Comparison of ENCODE assay signal across 1 cellular context in the genomic region with DNA sequence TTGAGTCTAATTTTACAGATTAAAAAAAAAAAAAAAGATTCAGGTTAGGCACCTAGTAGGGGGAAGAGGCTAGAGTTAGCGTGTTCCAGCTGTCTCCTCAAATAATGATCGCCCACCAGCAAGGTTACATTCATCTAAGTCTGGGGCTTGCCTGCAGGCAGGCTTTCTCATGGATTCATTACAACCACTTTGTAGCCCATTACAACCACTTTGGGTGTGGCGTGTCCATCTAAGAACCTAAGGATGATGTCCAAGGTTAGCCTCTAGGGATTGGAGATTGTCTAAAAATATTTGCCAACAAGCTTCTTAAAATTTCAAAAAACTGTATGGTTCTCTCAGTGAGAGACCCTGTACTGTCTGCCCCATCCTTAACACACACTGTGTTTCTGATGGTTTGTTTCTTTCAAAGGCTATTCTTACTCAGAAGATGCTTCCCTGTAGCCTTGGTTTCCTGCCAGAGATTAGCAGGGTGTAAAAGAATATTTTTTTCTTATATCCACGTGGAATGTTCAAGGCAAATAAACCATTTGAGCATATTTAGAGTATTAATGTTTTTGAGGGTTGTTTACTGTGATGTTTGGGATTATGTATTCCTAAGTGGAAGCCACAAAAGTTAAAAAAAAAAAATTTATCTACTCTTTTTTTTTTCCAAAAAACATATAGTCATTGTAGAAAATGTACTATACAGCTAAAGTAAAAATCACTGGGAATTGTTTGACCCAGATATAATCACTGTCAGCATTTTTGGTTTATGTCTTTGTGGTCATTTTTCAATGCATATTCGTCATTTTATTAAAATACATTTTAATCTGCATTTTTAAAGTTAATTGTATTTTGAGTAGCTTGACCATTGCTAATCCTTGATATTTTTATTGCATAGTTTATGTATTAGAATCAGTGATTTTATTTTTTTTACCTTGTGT.
TF ChIP-seq lines count a peak whose summit lies in the region.

No MANE protein-coding gene starts in this region.

TF ChIP-seq in SK-N-SH, 30 proteins besides CTCF, POLR2A, EP300 and RAD21 (continued from another document):
- TF ChIP-seq, protein P1, sequence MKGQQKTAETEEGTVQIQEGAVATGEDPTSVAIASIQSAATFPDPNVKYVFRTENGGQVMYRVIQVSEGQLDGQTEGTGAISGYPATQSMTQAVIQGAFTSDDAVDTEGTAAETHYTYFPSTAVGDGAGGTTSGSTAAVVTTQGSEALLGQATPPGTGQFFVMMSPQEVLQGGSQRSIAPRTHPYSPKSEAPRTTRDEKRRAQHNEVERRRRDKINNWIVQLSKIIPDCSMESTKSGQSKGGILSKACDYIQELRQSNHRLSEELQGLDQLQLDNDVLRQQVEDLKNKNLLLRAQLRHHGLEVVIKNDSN (IDR thresholded peaks at IDR 0.05; ENCODE audit: borderline replicate concordance, low read depth): no peak
- TF ChIP-seq SIN3A (IDR thresholded peaks at IDR 0.05; ENCODE audit: borderline replicate concordance, low read depth, low read length): no peak
- TF ChIP-seq REST (IDR thresholded peaks at IDR 0.05; ENCODE audit: low read depth, low read length): no peak
- no peak for TF ChIP-seq POLR2AphosphoS5 (IDR thresholded peaks at IDR 0.05; ENCODE audit: low read depth, low read length)
- TF ChIP-seq EZH2phosphoT487 (IDR thresholded peaks at IDR 0.05; ENCODE audit: borderline replicate concordance, low read depth): no peak
- no peak for TF ChIP-seq RXRA (IDR thresholded peaks at IDR 0.05; ENCODE audit: borderline replicate concordance, low read depth)
- no peak for TF ChIP-seq RCOR1 (IDR thresholded peaks at IDR 0.05; ENCODE audit: low read length)
- no peak for TF ChIP-seq SMC3 (IDR thresholded peaks at IDR 0.05; ENCODE audit: low read depth, low read length)
- no peak for TF ChIP-seq ELF1 (IDR thresholded peaks at IDR 0.05)
- TF ChIP-seq, protein P2, sequence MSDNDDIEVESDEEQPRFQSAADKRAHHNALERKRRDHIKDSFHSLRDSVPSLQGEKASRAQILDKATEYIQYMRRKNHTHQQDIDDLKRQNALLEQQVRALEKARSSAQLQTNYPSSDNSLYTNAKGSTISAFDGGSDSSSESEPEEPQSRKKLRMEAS (IDR thresholded peaks at IDR 0.05; ENCODE audit: low read depth): no peak
